In the genomic region with DNA sequence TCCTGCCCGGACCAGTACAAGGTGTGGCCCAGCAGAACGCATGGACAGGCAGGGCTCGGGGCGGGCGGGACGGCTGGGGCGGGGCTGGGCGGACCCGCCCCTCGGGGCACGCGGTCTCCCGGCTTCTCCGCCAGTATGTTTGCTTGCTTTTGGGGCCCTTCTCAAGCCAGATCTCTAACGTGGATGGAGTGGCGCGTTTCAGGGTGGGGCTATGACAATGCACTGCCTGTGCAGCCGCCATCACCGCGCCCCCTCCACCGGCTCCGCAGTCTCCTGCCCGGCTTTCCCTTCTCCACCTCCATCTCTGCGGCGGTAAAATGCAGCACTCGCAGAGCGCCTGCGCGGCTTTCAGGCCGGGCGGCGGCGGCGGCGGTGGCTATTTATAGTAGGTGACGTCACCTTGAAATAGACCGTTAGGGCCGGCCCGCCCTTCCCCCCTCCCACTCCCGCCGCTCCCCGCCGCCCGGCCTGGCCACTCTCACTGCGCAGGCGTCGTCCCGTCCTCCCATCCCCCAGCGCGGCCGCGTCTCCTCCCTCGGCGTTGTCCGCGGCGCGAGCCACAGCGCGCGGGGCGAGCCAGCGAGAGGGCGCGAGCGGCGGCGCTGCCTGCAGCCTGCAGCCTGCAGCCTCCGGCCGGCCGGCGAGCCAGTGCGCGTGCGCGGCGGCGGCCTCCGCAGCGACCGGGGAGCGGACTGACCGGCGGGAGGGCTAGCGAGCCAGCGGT, we compare ENCODE assay signal across 8 cellular contexts. TPM values are rescaled to one million over a fixed set of nuclear protein-coding genes. Genes with fewer than 3 reads are reported as not detected.
DNase-seq lines count a peak whose midpoint lies in the region; ATAC-seq, FAIRE-seq and TF ChIP-seq lines count a peak whose summit lies in the region.

Gene YWHAH (plus strand): TSS at position 560 of the 724 bp plus-strand sequence. CDS start 199 bp downstream, outside the sequence.

- CTCF ChIA-PET in AG04450 (lab: Charles Lee), result no interaction called here

- no peaks in the 10 kb centered on the region for H3K9me3 Mint-ChIP-seq in central memory CD8-positive, alpha-beta T cell

- TF ChIP-seq CTCF in AG04450 (IDR thresholded peaks at IDR 0.05; ENCODE audit: low read depth, low read length), result no peak
- no peak for TF ChIP-seq CTCF in kidney (IDR thresholded peaks at IDR 0.05; ENCODE audit: borderline replicate concordance, extremely low read depth, insufficient read depth)

- peak within 1 kb of the TSS; percentile 71 to 91 for H3K9ac ChIP-seq in kidney (ENCODE audit: low read length in 2 of 2)

- no peaks in the 10 kb centered on the region for H3K36me3 ChIP-seq in kidney (ENCODE audit: control insufficient read depth in 1 of 2, insufficient read depth in 2 of 2, low read length in 2 of 2)

- H3K27ac ChIP-seq in AG04450 (ENCODE audit: low read depth, low read length) (peak within 1 kb of the TSS; percentile 65), kidney (ENCODE audit: low read depth in 2 of 2, low read length in 2 of 2) (peak within 1 kb of the TSS; percentile 89 to 97)

- peaks cover 5 to 9% of the 10 kb centered on the region in 2 donors for H3K4me1 ChIP-seq in kidney (ENCODE audit: control insufficient read depth in 1 of 2, insufficient read depth in 1 of 2, low read depth in 1 of 2, low read length in 2 of 2)

- peaks cover 8% of the 10 kb centered on the region for H3K36me3 Mint-ChIP-seq in central memory CD8-positive, alpha-beta T cell (ENCODE audit: insufficient read depth)

- H3K4me3 ChIP-seq in AG04450 (ENCODE audit: low read depth, low read length) (peak within 1 kb of the TSS; percentile 79), kidney (ENCODE audit: low read length in 2 of 2) (peak within 1 kb of the TSS; percentile 67 to 92)

- peaks cover 7% of the 10 kb centered on the region for H3K4me1 Mint-ChIP-seq in central memory CD8-positive, alpha-beta T cell

- ATAC-seq in GM18873 (IDR thresholded peaks at IDR 0.05; ENCODE audit: low FRiP score, unreplicated experiment) (peak; percentile 41), HG03135 (IDR thresholded peaks at IDR 0.05; ENCODE audit: unreplicated experiment) (peak; percentile 56)
- peak; percentile 68 to 74 for ATAC-seq in activated CD4-positive, CD25-positive, alpha-beta regulatory T cell treated with anti-CD3 and anti-CD28 coated beads, Interleukin-2, amount 50 U/mL, for 24 hours
- peak; percentile 59 for ATAC-seq in central memory CD8-positive, alpha-beta T cell (replicated peaks; ENCODE audit: extremely low read depth, poor library complexity, severe bottlenecking)

- FAIRE-seq in kidney (lab: Jason Lieb, UNC), result no peak

- peak; percentile 76 for DNase-seq in AG04450 (ENCODE audit: low read depth, low spot score)
- peak; percentile 61 for DNase-seq in NCI-H226
- DNase-seq in central memory CD8-positive, alpha-beta T cell (ENCODE audit: low spot score in 2 of 2), result peak; percentile 74
- DNase-seq in kidney, result peak; percentile 99
- DNase-seq in stimulated activated CD4-positive, alpha-beta T cell treated with anti-CD3 and anti-CD28 coated beads, Interleukin-15, amount 100 ng/mL, for 1 hour (ENCODE audit: low read depth in 1 of 2, low spot score in 1 of 2), result peak; percentile 77 to 80

- POLR2A ChIA-PET in AG04450 (lab: Yijun Ruan, JAX), result no interaction called here

- H3K9me3 ChIP-seq in AG04450 (ENCODE audit: control insufficient read depth, insufficient read depth, low read length) (no peaks in the 10 kb centered on the region), kidney (ENCODE audit: control insufficient read depth in 1 of 2, low read length in 2 of 2) (no peaks in the 10 kb centered on the region)

- no peak within 1 kb of the TSS for H3K4me3 Mint-ChIP-seq in central memory CD8-positive, alpha-beta T cell

- no peaks in the 10 kb centered on the region for H3K27me3 ChIP-seq in AG04450 (ENCODE audit: control insufficient read depth, insufficient read depth, low read length)

- peak within 1 kb of the TSS; percentile 82 for H3K27ac Mint-ChIP-seq in central memory CD8-positive, alpha-beta T cell (ENCODE audit: low read depth)

- intact Hi-C loops in kidney (cut with DNase I), result no loop called here

- H3K27me3 Mint-ChIP-seq in central memory CD8-positive, alpha-beta T cell, result no peaks in the 10 kb centered on the region

RNA-seq across cellular contexts. Expression of gene YWHAH, which starts in this region (rescaled TPM):
- polyA plus RNA-seq in AG04450 (2011; rRNA removed) (94.9 and 118 TPM in 2 replicates), kidney (ENCODE audit: insufficient read depth, low read depth, low replicate concordance) (82.0 TPM)
- polyA minus RNA-seq in AG04450 (2011; rRNA and poly(A)+ RNA removed), result 50.4 and 51.4 TPM in 2 replicates
- total RNA-seq in kidney, result 274 TPM

Comparison
In these comparisons a context has a peak if more than half of its experiments do, and no peak if none do; other contexts are left out.
1. Peak in every context shown above with its lines: DNase-seq, ATAC-seq, H3K4me3 ChIP-seq and H3K27ac ChIP-seq.